Comparison of ENCODE assay signal across 1 cellular context in genomic region chr5:53335115-53335514, GRCh38.
TF ChIP-seq lines count a peak whose summit lies in the region.

No MANE protein-coding gene starts in this region.

TF ChIP-seq in SK-N-SH treated with all-trans-retinoic acid at 6 μM for 48 hours, 23 proteins besides CTCF, POLR2A, EP300 and RAD21 (continued from another document):
- TF ChIP-seq PATZ1 (CRISPR knock-in tag; IDR thresholded peaks at IDR 0.05; ENCODE audit: borderline replicate concordance) (no peak), SNAI2 (CRISPR knock-in tag; IDR thresholded peaks at IDR 0.05) (no peak), CREB5 (CRISPR knock-in tag; IDR thresholded peaks at IDR 0.05; ENCODE audit: low read depth) (no peak), ZFP3 (CRISPR knock-in tag; IDR thresholded peaks at IDR 0.05) (no peak), CSDC2 (CRISPR knock-in tag; IDR thresholded peaks at IDR 0.05) (no peak), TCF4 (CRISPR knock-in tag; IDR thresholded peaks at IDR 0.05; ENCODE audit: borderline replicate concordance) (no peak)
